Comparison of ENCODE assay signal across 2 cellular contexts in genomic region chr1:119811428-119811827, GRCh38.
TF ChIP-seq lines count a peak whose summit lies in the region.

Gene REG4, minus strand, starts transcription at chr1:119811460. Its CDS starts 2,691 bp downstream, at chr1:119808769.

TF ChIP-seq in liver, 16 proteins besides CTCF, POLR2A, EP300 and RAD21:
- no peak for TF ChIP-seq ZBTB33 (IDR thresholded peaks at IDR 0.05)
- TF ChIP-seq YY1 (IDR thresholded peaks at IDR 0.05) = no peak
- TF ChIP-seq ATF3 (IDR thresholded peaks at IDR 0.05) = no peak
- TF ChIP-seq MAX (IDR thresholded peaks at IDR 0.05) = no peak
- no peak for TF ChIP-seq REST (IDR thresholded peaks at IDR 0.05)
- no peak for TF ChIP-seq FOXA1 (IDR thresholded peaks at IDR 0.05)
- no peak for TF ChIP-seq JUND (IDR thresholded peaks at IDR 0.05)
- no peak for TF ChIP-seq HNF4G (IDR thresholded peaks at IDR 0.05)
- no peak for TF ChIP-seq EGR1 (IDR thresholded peaks at IDR 0.05; ENCODE audit: low read depth in 2 of 2)
- no peak for TF ChIP-seq SP1 (IDR thresholded peaks at IDR 0.05)
- no peak for TF ChIP-seq NR2F2 (IDR thresholded peaks at IDR 0.05)
- no peak for TF ChIP-seq HNF4A (conservative IDR thresholded peaks at IDR 0.05)
- no peak for TF ChIP-seq RXRA (IDR thresholded peaks at IDR 0.05)
- no peak for TF ChIP-seq FOXA2 (IDR thresholded peaks at IDR 0.05)

TF ChIP-seq in HepG2, 621 proteins besides CTCF, POLR2A, EP300 and RAD21:
- no peak for TF ChIP-seq RXRA (CRISPR knock-in tag; IDR thresholded peaks at IDR 0.05)
- TF ChIP-seq FOXK1 (CRISPR knock-in tag; IDR thresholded peaks at IDR 0.05; ENCODE audit: borderline replicate concordance, low read depth) = no peak
- no peak for TF ChIP-seq GMEB2 (CRISPR knock-in tag; IDR thresholded peaks at IDR 0.05; ENCODE audit: low read depth)
- no peak for TF ChIP-seq ZBTB1 (CRISPR knock-in tag; IDR thresholded peaks at IDR 0.05; ENCODE audit: borderline replicate concordance)
- no peak for TF ChIP-seq ZNF513 (CRISPR knock-in tag; conservative IDR thresholded peaks at IDR 0.05)
- TF ChIP-seq GABPA (IDR thresholded peaks at IDR 0.05; ENCODE audit: low read depth, low read length) = no peak
- TF ChIP-seq GABPA (CRISPR knock-in tag; IDR thresholded peaks at IDR 0.05; ENCODE audit: low read depth) = no peak
- TF ChIP-seq FOXO1 (CRISPR knock-in tag; IDR thresholded peaks at IDR 0.05) = no peak
- TF ChIP-seq ZNF629 (CRISPR knock-in tag; conservative IDR thresholded peaks at IDR 0.05) = no peak
- no peak for TF ChIP-seq NR2F2 (IDR thresholded peaks at IDR 0.05; ENCODE audit: borderline replicate concordance, low read depth)
